25 cellular contexts compared by ENCODE assay signal in genomic region chr18:12442946-12443345, GRCh38. TPM values are rescaled to one million over a fixed set of nuclear protein-coding genes. Genes with fewer than 3 reads are reported as not detected.
DNase-seq lines count a peak whose midpoint lies in the region; ATAC-seq, FAIRE-seq and TF ChIP-seq lines count a peak whose summit lies in the region.
"Had no signal": no experiment of that assay in that cellular context is flagged by ENCODE, and none has a peak within 500 bp of the region (broad histone marks: within the 10 kb centered on the region; RNA-seq: fewer than 3 reads in every experiment).

No MANE protein-coding gene starts in this region.

- H3K9me3 ChIP-seq in GM23248 (ENCODE audit: low read depth), result no peaks in the 10 kb centered on the region
- no peaks in the 10 kb centered on the region for H3K9me3 ChIP-seq in naive thymus-derived CD4-positive, alpha-beta T cell (ENCODE audit: control insufficient read depth in 2 of 3, low read length in 3 of 3)

- no peaks in the 10 kb centered on the region for H3K4me1 Mint-ChIP-seq in naive thymus-derived CD4-positive, alpha-beta T cell
- H3K4me1 Mint-ChIP-seq: CD14-positive monocyte, naive B cell had no signal

- no peak overlapping the region for H2AFZ ChIP-seq in GM23248

- no peaks in the 10 kb centered on the region for H3K9me2 ChIP-seq in GM23248 (ENCODE audit: insufficient read depth)

- in situ Hi-C loops in GM23248 (cut with MboI), result no loop called here

- no peak overlapping the region for H3K4me3 Mint-ChIP-seq in naive thymus-derived CD4-positive, alpha-beta T cell
- H3K4me3 Mint-ChIP-seq: activated CD4-positive, alpha-beta T cell treated with anti-CD3 and anti-CD28 coated beads, Interleukin-2, amount 10 ng/mL, durations not matched to agents 24 days and 14 days; CD14-positive monocyte; naive B cell had no signal

- peaks cover 19% of the 10 kb centered on the region for H3K36me3 ChIP-seq in GM23248 (ENCODE audit: low read depth)
- H3K36me3 ChIP-seq in naive thymus-derived CD4-positive, alpha-beta T cell (ENCODE audit: control insufficient read depth in 2 of 3, insufficient read depth in 3 of 3, low read length in 3 of 3), result no peaks in the 10 kb centered on the region

- H3K4me3 ChIP-seq in GM23248, result no peak overlapping the region
- no peak overlapping the region for H3K4me3 ChIP-seq in retinal pigment epithelial cell (ENCODE audit: low read length)
- no peak overlapping the region for H3K4me3 ChIP-seq in naive thymus-derived CD4-positive, alpha-beta T cell (ENCODE audit: low read length)
- H3K4me3 ChIP-seq: left lung, psoas muscle had no signal

- no peaks in the 10 kb centered on the region for H3K79me2 ChIP-seq in GM23248 (ENCODE audit: insufficient read depth)

- 4 to 5% methylated on average over 1 of the region's 1 CpG for WGBS in GM23248 (ENCODE audit: low coverage in 1 of 2, low lambda C conversion rate in 2 of 2, missing lambda C conversion rate in 2 of 2), 2 experiments

- TF ChIP-seq CTCF in retinal pigment epithelial cell (conservative IDR thresholded peaks at IDR 0.05; ENCODE audit: low read depth, low read length), result no peak
- TF ChIP-seq CTCF in GM20000 (IDR thresholded peaks at IDR 0.05; ENCODE audit: extremely low read depth, missing control alignments), result no peak

- peaks cover 5% of the 10 kb centered on the region; the same call in 1 of the 2 replicates for H3K4me1 ChIP-seq in GM23248 (ENCODE audit: insufficient read depth)
- H3K4me1 ChIP-seq in naive thymus-derived CD4-positive, alpha-beta T cell (ENCODE audit: control insufficient read depth in 2 of 2, insufficient read depth in 2 of 2, low read length in 2 of 2), result no peaks in the 10 kb centered on the region
- H3K4me1 ChIP-seq: left lung, psoas muscle had no signal

- H3K9me3 Mint-ChIP-seq in naive thymus-derived CD4-positive, alpha-beta T cell, result peaks cover 0 to 12% (median 0%) of the 10 kb centered on the region in 11 donors
- H3K9me3 Mint-ChIP-seq: activated CD4-positive, alpha-beta T cell treated with anti-CD3 and anti-CD28 coated beads, Interleukin-2, amount 10 ng/mL, durations not matched to agents 24 days and 14 days had no signal

- no peaks in the 10 kb centered on the region for H4K20me1 ChIP-seq in GM23248 (ENCODE audit: insufficient read depth)

- H3F3A ChIP-seq in GM23248 (ENCODE audit: insufficient read depth), result peaks cover 9% of the 10 kb centered on the region

- DNase-seq in GM23248, result peak; percentile 54
- peak; percentile 8 for DNase-seq in RCC 7860 (ENCODE audit: low spot score)
- DNase-seq in epithelial cell of prostate (ENCODE audit: low read depth, low spot score), result no peak
- peak; percentile 37 for DNase-seq in retinal pigment epithelial cell (ENCODE audit: low read depth)
- no peak for DNase-seq in naive thymus-derived CD4-positive, alpha-beta T cell
- DNase-seq in DMS53 (lab: John Stamatoyannopoulos, UW), result no peak
- DNase-seq in germinal center (ENCODE audit: low spot score), result no peak
- no peak for DNase-seq in GM20000 (ENCODE audit: low spot score)
- DNase-seq: activated CD4-positive, alpha-beta T cell treated with anti-CD3 and anti-CD28 coated beads, Interleukin-2, amount 10 ng/mL, durations not matched to agents 24 days and 14 days; activated gamma-delta T cell; activated T-cell treated with anti-CD3 and anti-CD28 coated beads, Interleukin-2, amount 50 U/mL, for 1 hour; Karpas-422; left lung; naive B cell; NCI-H1048; NCI-H1694 treated with DMSO at 0.1 percent for 48 hours; NCI-H2171; NCI-H510A treated with DMSO at 0.1 percent for 48 hours; psoas muscle; SIG-M5; stimulated activated CD4-positive, alpha-beta T cell treated with anti-CD3 and anti-CD28 coated beads, Interleukin-15, amount 100 ng/mL, for 24 hours; stimulated activated naive CD4-positive, alpha-beta T cell; T1000 had no signal

- POLR2A ChIA-PET in naive thymus-derived CD4-positive, alpha-beta T cell (lab: Charles Lee), result no interaction called here

- H3K27ac ChIP-seq in GM23248 (no peak overlapping the region), epithelial cell of prostate (peak overlapping the region; percentile 34)
- no peak overlapping the region for H3K27ac ChIP-seq in naive thymus-derived CD4-positive, alpha-beta T cell (ENCODE audit: low read depth, low read length)
- H3K27ac ChIP-seq: left lung, psoas muscle had no signal

- H3K27me3 Mint-ChIP-seq in naive thymus-derived CD4-positive, alpha-beta T cell, result no peaks in the 10 kb centered on the region
- H3K27me3 Mint-ChIP-seq: activated CD4-positive, alpha-beta T cell treated with anti-CD3 and anti-CD28 coated beads, Interleukin-2, amount 10 ng/mL, durations not matched to agents 24 days and 14 days; naive B cell had no signal

- CTCF ChIA-PET in naive thymus-derived CD4-positive, alpha-beta T cell (lab: Charles Lee), result interaction anchor here (0.6 kb wide), 1 partner anchor 200 kb away, joined by 3 read pairs; no protein-coding TSS in a partner anchor

- no peak overlapping the region for H3K27ac Mint-ChIP-seq in naive thymus-derived CD4-positive, alpha-beta T cell
- H3K27ac Mint-ChIP-seq: activated CD4-positive, alpha-beta T cell treated with anti-CD3 and anti-CD28 coated beads, Interleukin-2, amount 10 ng/mL, durations not matched to agents 24 days and 14 days; CD14-positive monocyte; naive B cell had no signal

- H3K4me2 ChIP-seq in GM23248 (ENCODE audit: unreplicated experiment), result no peak overlapping the region

- intact Hi-C loops in naive thymus-derived CD4-positive, alpha-beta T cell (cut with micrococcal nuclease), result no loop called here

- no peaks in the 10 kb centered on the region for H3K27me3 ChIP-seq in GM23248 (replicated peaks; ENCODE audit: insufficient read depth)
- H3K27me3 ChIP-seq in naive thymus-derived CD4-positive, alpha-beta T cell (ENCODE audit: control insufficient read depth in 2 of 2, insufficient read depth in 2 of 2, low read length in 2 of 2), result no peaks in the 10 kb centered on the region
- H3K27me3 ChIP-seq: left lung had no signal

- ATAC-seq in naive thymus-derived CD4-positive, alpha-beta T cell, result no peak
- ATAC-seq: left lung, psoas muscle had no signal

- FAIRE-seq in RCC 7860 (lab: Jason Lieb, UNC), result no peak
- FAIRE-seq: H54 had no signal

- H3K36me3 Mint-ChIP-seq in naive thymus-derived CD4-positive, alpha-beta T cell, result peaks cover 0 to 11% (median 0%) of the 10 kb centered on the region in 5 donors
- H3K36me3 Mint-ChIP-seq: CD14-positive monocyte, naive B cell had no signal

- H3K9ac ChIP-seq in GM23248, result no peak overlapping the region

RNA-seq across cellular contexts. Expression of gene PRELID3A, which starts 35.2 kb away (rescaled TPM):
- total RNA-seq in GM23248 (2014; rRNA removed; shearing (Covaris generic)), result 2.9 and 6.1 TPM in 2 replicates
- 6.0 TPM in 2 replicates for polyA plus RNA-seq in GM23248 (2016; fragmentation: Nextera tagmentation; extraction: Ambion mirVana)
- 1 to 10 TPM in 2 of 5 experiments, under 1 TPM in 3; 0.44 to 1.8 (median 0.92) TPM for total RNA-seq in naive thymus-derived CD4-positive, alpha-beta T cell
- not detected for polyA plus RNA-seq in naive thymus-derived CD4-positive, alpha-beta T cell
- polyA plus RNA-seq: CD14-positive monocyte had no signal

Comparison
In these comparisons a context has a peak if more than half of its experiments do, and no peak if none do; other contexts are left out.
1. DNase-seq: peak in GM23248 (single experiment), RCC 7860 (single experiment) and retinal pigment epithelial cell (single experiment); none in epithelial cell of prostate (single experiment), naive thymus-derived CD4-positive, alpha-beta T cell (0 of 9), DMS53 (single experiment), germinal center (single experiment) and GM20000 (single experiment).